28 cellular contexts compared by ENCODE assay signal in genomic region chr6:147578159-147578558, GRCh38.
DNase-seq lines count a peak whose midpoint lies in the region; ATAC-seq, FAIRE-seq and TF ChIP-seq lines count a peak whose summit lies in the region.
"Had no signal": no experiment of that assay in that cellular context is flagged by ENCODE, and none has a peak within 500 bp of the region (broad histone marks: within the 10 kb centered on the region; RNA-seq: fewer than 3 reads in every experiment).

No MANE protein-coding gene starts in this region.

- intact Hi-C loops in pancreas (cut with DNase I): no loop called here

- H3K27ac ChIP-seq in pancreas: no peak overlapping the region
- H3K27ac ChIP-seq: HL-60, SJCRH30 had no signal

- WGBS in pancreas, 2 donors: 70 to 84% methylated on average over 2 of the region's 2 CpGs

- H3K27me3 ChIP-seq in bronchial epithelial cell (ENCODE audit: control insufficient read depth, insufficient read depth, low read length) (no peaks in the 10 kb centered on the region), pancreas (no peaks in the 10 kb centered on the region)
- H3K27me3 ChIP-seq: BE2C, SJCRH30 had no signal

- H3K9me3 ChIP-seq in pancreas: no peaks in the 10 kb centered on the region
- H3K9me3 ChIP-seq: BE2C, SJCRH30 had no signal

- H3K4me3 ChIP-seq in bronchial epithelial cell (ENCODE audit: low read depth, low read length) (no peak overlapping the region), pancreas (no peak overlapping the region)
- H3K4me3 ChIP-seq: GM23338, SJCRH30 had no signal

- TF ChIP-seq CTCF in bronchial epithelial cell (IDR thresholded peaks at IDR 0.05; ENCODE audit: insufficient read depth, low read length, severe bottlenecking) (no peak), pancreas (IDR thresholded peaks at IDR 0.05) (no peak)

- ATAC-seq in pancreas (no peak), GM18511 (IDR thresholded peaks at IDR 0.05; ENCODE audit: unreplicated experiment) (no peak)
- ATAC-seq: GM23338, Right ventricle myocardium inferior had no signal

- DNase-seq in Daoy (ENCODE audit: low read depth): peak; percentile 18
- peak; percentile 9 for DNase-seq in NCI-H226
- DNase-seq in bronchial epithelial cell (ENCODE audit: low read depth): peak; percentile 87
- DNase-seq in iris pigment epithelial cell (ENCODE audit: low read depth): peak; percentile 24
- no peak for DNase-seq in pancreas
- DNase-seq in NCI-H82 (lab: John Stamatoyannopoulos, UW): no peak
- DNase-seq in GOT3 (lab: John Stamatoyannopoulos, UW): no peak
- DNase-seq: 8988T; ACHN; BE2C; Calu3; CD8-positive, alpha-beta memory T cell; DMS79 treated with DMSO at 0.1 percent for 48 hours; HCEC 1CT; Karpas-422; MV-4-11; NCI-H1105; NCI-H1436 treated with DMSO at 0.1 percent for 48 hours; NCI-H187 treated with DMSO at 0.1 percent for 48 hours; NCI-H2171 treated with DMSO at 0.1 percent for 48 hours; NCI-H524; NCI-H748 treated with DMSO at 0.1 percent for 48 hours; SJCRH30 had no signal

- FAIRE-seq in bronchial epithelial cell (lab: Jason Lieb, UNC) (no peak), pancreas (lab: Jason Lieb, UNC) (no peak)
- FAIRE-seq: GM18507 had no signal

- H3K36me3 ChIP-seq in bronchial epithelial cell (ENCODE audit: control insufficient read depth, insufficient read depth, low read length): no peaks in the 10 kb centered on the region
- H3K36me3 ChIP-seq in pancreas: no peaks in the 10 kb centered on the region
- H3K36me3 ChIP-seq: BE2C, SJCRH30 had no signal

- H3K4me1 ChIP-seq in pancreas: no peaks in the 10 kb centered on the region
- H3K4me1 ChIP-seq: BE2C, SJCRH30 had no signal

Comparison
In these comparisons a context has a peak if more than half of its experiments do, and no peak if none do; other contexts are left out.
1. DNase-seq: peak in Daoy (single experiment), NCI-H226 (single experiment), bronchial epithelial cell (single experiment) and iris pigment epithelial cell (single experiment); none in pancreas (0 of 6), NCI-H82 (single experiment) and GOT3 (single experiment).